1 cellular context compared by ENCODE assay signal in genomic region chr1:21659099-21659923, GRCh38.
TF ChIP-seq lines count a peak whose summit lies in the region.

No MANE protein-coding gene starts in this region.

TF ChIP-seq in K562, 482 proteins besides CTCF, POLR2A, EP300 and RAD21 (continued from another document and continues in another):
- peak; percentile 82 to 85 for TF ChIP-seq NRF1 (conservative IDR thresholded peaks at IDR 0.05 in 1 of 2, IDR thresholded peaks at IDR 0.05 in 1 of 2)
- TF ChIP-seq POLR2G (IDR thresholded peaks at IDR 0.05; ENCODE audit: low read depth, low read length) = peak; percentile 73
- no peak for TF ChIP-seq TFE3 (CRISPR knock-in tag; IDR thresholded peaks at IDR 0.05)
- TF ChIP-seq FOXM1 (IDR thresholded peaks at IDR 0.05; ENCODE audit: low read depth) = no peak
- TF ChIP-seq FOXM1 (CRISPR knock-in tag; IDR thresholded peaks at IDR 0.05; ENCODE audit: low read depth) = peak; percentile 97
- peak; percentile 100 for TF ChIP-seq ZBTB5 (IDR thresholded peaks at IDR 0.05)
- TF ChIP-seq ZC3H11A (IDR thresholded peaks at IDR 0.05; ENCODE audit: low read depth, low read length) = peak; percentile 88
- no peak for TF ChIP-seq ID3 (CRISPR knock-in tag; IDR thresholded peaks at IDR 0.05)
- peak; percentile 81 for TF ChIP-seq ID3 (tag; IDR thresholded peaks at IDR 0.05)
- no peak for TF ChIP-seq TRIM25 (IDR thresholded peaks at IDR 0.05; ENCODE audit: borderline replicate concordance)
- TF ChIP-seq ZNF24 (IDR thresholded peaks at IDR 0.05) = peak; percentile 77
- no peak for TF ChIP-seq ZNF717 (CRISPR knock-in tag; IDR thresholded peaks at IDR 0.05)
- peak; percentile 82 for TF ChIP-seq EGR1 (conservative IDR thresholded peaks at IDR 0.05)
- peak; percentile 81 for TF ChIP-seq MECOM (CRISPR knock-in tag; IDR thresholded peaks at IDR 0.05)
- peak; percentile 96 for TF ChIP-seq ZBTB7A (IDR thresholded peaks at IDR 0.05; ENCODE audit: borderline replicate concordance, control insufficient read depth, low read depth, low read length)
- TF ChIP-seq CEBPB (tag; IDR thresholded peaks at IDR 0.05) = no peak
- no peak for TF ChIP-seq THAP12 (CRISPR knock-in tag; IDR thresholded peaks at IDR 0.05)
- peak; percentile 95; the same call in 1 of the 2 replicates for TF ChIP-seq ZNF609 (CRISPR knock-in tag; IDR thresholded peaks at IDR 0.05; ENCODE audit: borderline replicate concordance)
- TF ChIP-seq ZNF511 (CRISPR knock-in tag; IDR thresholded peaks at IDR 0.05) = peak; percentile 100
- peak; percentile 37 for TF ChIP-seq POU5F1 (IDR thresholded peaks at IDR 0.05; ENCODE audit: borderline replicate concordance, low read depth, low read length, partially characterized antibody)
- TF ChIP-seq ZBTB9 (CRISPR knock-in tag; IDR thresholded peaks at IDR 0.05) = peak; percentile 82
- TF ChIP-seq NR2C1 (IDR thresholded peaks at IDR 0.05) = no peak
- TF ChIP-seq NR2C1 (tag; IDR thresholded peaks at IDR 0.05) = 0 out of 2 replicates have a peak, but pooled peaks have one; percentile 36
- peak; percentile 79 for TF ChIP-seq ZNF584 (CRISPR knock-in tag; IDR thresholded peaks at IDR 0.05; ENCODE audit: low read depth)
- no peak for TF ChIP-seq ZNF140 (CRISPR knock-in tag; IDR thresholded peaks at IDR 0.05)
- TF ChIP-seq SMC3 (conservative IDR thresholded peaks at IDR 0.05; ENCODE audit: insufficient read depth, low read depth, low read length) = peak; percentile 86
- no peak for TF ChIP-seq MCM5 (IDR thresholded peaks at IDR 0.05; ENCODE audit: low read depth)
- TF ChIP-seq NCOA1 (IDR thresholded peaks at IDR 0.05; ENCODE audit: low read depth) = peak; percentile 89
- TF ChIP-seq BACH1 (tag; IDR thresholded peaks at IDR 0.05) = no peak
- TF ChIP-seq SRF (CRISPR knock-in tag; IDR thresholded peaks at IDR 0.05) = peak in 1 of 2 experiments; percentile 94; a peak in 2 of 4 replicates
- TF ChIP-seq GATAD2B (IDR thresholded peaks at IDR 0.05; ENCODE audit: borderline replicate concordance) = peak; percentile 94; the same call in 1 of the 2 replicates
- no peak for TF ChIP-seq MBD1 (CRISPR knock-in tag; IDR thresholded peaks at IDR 0.05)
- no peak for TF ChIP-seq PREB (CRISPR knock-in tag; IDR thresholded peaks at IDR 0.05)
- TF ChIP-seq HDAC8 (tag; IDR thresholded peaks at IDR 0.05) = peak; percentile 68
- 0 out of 3 replicates have a peak, but pooled peaks of 1 of the 2 experiments have one; percentile 57 for TF ChIP-seq CBX3 (IDR thresholded peaks at IDR 0.05; ENCODE audit: borderline replicate concordance in 1 of 2, low read length in 2 of 2)
- no peak for TF ChIP-seq NFE2 (IDR thresholded peaks at IDR 0.05; ENCODE audit: low read depth)
- 0 out of 2 replicates have a peak, but pooled peaks have one; percentile 28 for TF ChIP-seq IRF9 (tag; IDR thresholded peaks at IDR 0.05)
- TF ChIP-seq ZNF395 (CRISPR knock-in tag; IDR thresholded peaks at IDR 0.05) = peak; percentile 79
- no peak for TF ChIP-seq SMARCB1 (IDR thresholded peaks at IDR 0.05; ENCODE audit: insufficient read length, low read depth)
- no peak for TF ChIP-seq ZFP30 (CRISPR knock-in tag; IDR thresholded peaks at IDR 0.05; ENCODE audit: borderline replicate concordance)
- peak; percentile 71 for TF ChIP-seq ATF7 (IDR thresholded peaks at IDR 0.05)
